ENCODE assay signal across 31 cellular contexts in genomic region chr15:74333093-74333492, GRCh38. TPM values are rescaled to one million over a fixed set of nuclear protein-coding genes. Genes with fewer than 3 reads are reported as not detected.
"Had no signal": no experiment of that assay in that cellular context is flagged by ENCODE, and none has a peak within 500 bp of the region (broad histone marks: within the 10 kb centered on the region; RNA-seq: fewer than 3 reads in every experiment).

No MANE protein-coding gene starts in this region.

- H3K36me3 Mint-ChIP-seq: activated CD4-positive, alpha-beta memory T cell treated with anti-CD3 and anti-CD28 coated beads for 36 hours; activated CD8-positive, alpha-beta memory T cell treated with anti-CD3 and anti-CD28 coated beads, Interleukin-2, amount 10 ng/mL, durations not matched to agents 7 days and 5 days; activated naive CD4-positive, alpha-beta T cell treated with anti-CD3 and anti-CD28 coated beads, Interleukin-2, amount 50 U/mL, for 24 hours had no signal

- H3K27ac ChIP-seq: body of pancreas, colonic mucosa, epithelial cell of prostate had no signal

- H3K9me3 ChIP-seq: body of pancreas, colonic mucosa had no signal

- H3K27me3 Mint-ChIP-seq: activated CD4-positive, alpha-beta memory T cell treated with anti-CD3 and anti-CD28 coated beads for 36 hours; activated CD4-positive, alpha-beta T cell treated with anti-CD3 and anti-CD28 coated beads for 36 hours; activated CD4-positive, alpha-beta T cell treated with anti-CD3 and anti-CD28 coated beads, Interleukin-2, amount 10 ng/mL, durations not matched to agents 24 days and 14 days; activated naive CD4-positive, alpha-beta T cell treated with anti-CD3 and anti-CD28 coated beads, Interleukin-2, amount 50 U/mL, for 24 hours had no signal

- H3K27ac Mint-ChIP-seq: activated CD4-positive, alpha-beta memory T cell treated with anti-CD3 and anti-CD28 coated beads for 36 hours; activated CD4-positive, alpha-beta T cell treated with anti-CD3 and anti-CD28 coated beads for 36 hours; activated CD4-positive, alpha-beta T cell treated with anti-CD3 and anti-CD28 coated beads, Interleukin-2, amount 10 ng/mL, durations not matched to agents 24 days and 14 days; activated CD8-positive, alpha-beta memory T cell treated with anti-CD3 and anti-CD28 coated beads, Interleukin-2, amount 10 ng/mL, durations not matched to agents 7 days and 5 days; activated CD8-positive, alpha-beta T cell treated with anti-CD3 and anti-CD28 coated beads, Interleukin-2, amount 10 ng/mL, durations not matched to agents 7 days and 5 days; activated naive CD4-positive, alpha-beta T cell treated with anti-CD3 and anti-CD28 coated beads for 36 hours; activated naive CD4-positive, alpha-beta T cell treated with anti-CD3 and anti-CD28 coated beads, Interleukin-2, amount 50 U/mL, for 24 hours; activated T-helper 1 cell treated with anti-CD3 and anti-CD28 coated beads, Interleukin-12 subunit alpha, Interleukin-12 subunit beta, Interleukin-2, Interleukin-4 antibody, amounts not matched to agents 30 ng/mL and 10 ng/mL and 1 ng/mL, durations not matched to agents 14 hours and 24 hours and 36 hours; activated T-helper 2 cell treated with anti-CD3 and anti-CD28 coated beads, Interferon-gamma antibody, Interleukin-2, Interleukin-4, amounts not matched to agents 10 μg/mL and 5 μg/mL and 100 μg/mL, durations not matched to agents 14 hours and 24 hours and 36 hours; T-helper 17 cell; T-helper 2 cell treated with Interferon-gamma antibody and Interleukin-4, amounts not matched to agents 5 μg/mL and 100 μg/mL, for 36 hours had no signal

- ATAC-seq: activated CD4-positive, alpha-beta T cell treated with anti-CD3 and anti-CD28 coated beads for 36 hours; activated CD8-positive, alpha-beta memory T cell treated with anti-CD3 and anti-CD28 coated beads, Interleukin-2, amount 10 ng/mL, durations not matched to agents 7 days and 5 days; activated CD8-positive, alpha-beta T cell treated with anti-CD3 and anti-CD28 coated beads, Interleukin-2, amount 10 ng/mL, durations not matched to agents 7 days and 5 days; body of pancreas; T-helper 17 cell had no signal

- H3K4me3 Mint-ChIP-seq: activated CD4-positive, alpha-beta memory T cell treated with anti-CD3 and anti-CD28 coated beads for 36 hours; activated CD4-positive, alpha-beta T cell treated with anti-CD3 and anti-CD28 coated beads for 36 hours; activated CD4-positive, alpha-beta T cell treated with anti-CD3 and anti-CD28 coated beads, Interleukin-2, amount 10 ng/mL, durations not matched to agents 24 days and 14 days; activated CD8-positive, alpha-beta memory T cell treated with anti-CD3 and anti-CD28 coated beads, Interleukin-2, amount 10 ng/mL, durations not matched to agents 7 days and 5 days; activated CD8-positive, alpha-beta T cell treated with anti-CD3 and anti-CD28 coated beads, Interleukin-2, amount 10 ng/mL, durations not matched to agents 7 days and 5 days; activated naive CD4-positive, alpha-beta T cell treated with anti-CD3 and anti-CD28 coated beads for 36 hours; activated naive CD4-positive, alpha-beta T cell treated with anti-CD3 and anti-CD28 coated beads, Interleukin-2, amount 50 U/mL, for 24 hours; activated T-helper 1 cell treated with anti-CD3 and anti-CD28 coated beads, Interleukin-12 subunit alpha, Interleukin-12 subunit beta, Interleukin-2, Interleukin-4 antibody, amounts not matched to agents 30 ng/mL and 10 ng/mL and 1 ng/mL, durations not matched to agents 14 hours and 24 hours and 36 hours; T-helper 17 cell; T-helper 2 cell treated with Interferon-gamma antibody and Interleukin-4, amounts not matched to agents 5 μg/mL and 100 μg/mL, for 36 hours had no signal

- H3K4me3 ChIP-seq: body of pancreas, colonic mucosa had no signal

- H3K4me1 ChIP-seq: body of pancreas, colonic mucosa had no signal

- H3K36me3 ChIP-seq: colonic mucosa had no signal

- DNase-seq: activated CD4-positive, alpha-beta memory T cell treated with anti-CD3 and anti-CD28 coated beads for 36 hours; activated CD4-positive, alpha-beta T cell treated with anti-CD3 and anti-CD28 coated beads for 36 hours; activated CD4-positive, alpha-beta T cell treated with anti-CD3 and anti-CD28 coated beads, Interleukin-2, amount 10 ng/mL, durations not matched to agents 24 days and 14 days; activated CD4-positive, CD25-positive, alpha-beta regulatory T cell; activated CD4-positive, CD25-positive, alpha-beta regulatory T cell treated with anti-CD3 and anti-CD28 coated beads, Interleukin-2, amount 50 U/mL, for 72 hours; activated CD8-positive, alpha-beta memory T cell treated with anti-CD3 and anti-CD28 coated beads, Interleukin-2, amount 10 ng/mL, durations not matched to agents 7 days and 5 days; activated CD8-positive, alpha-beta memory T cell treated with anti-CD3 and anti-CD28 coated beads, Interleukin-2, amount 50 U/mL, for 4 hours; activated CD8-positive, alpha-beta T cell treated with anti-CD3 and anti-CD28 coated beads, Interleukin-2, amount 10 ng/mL, durations not matched to agents 7 days and 5 days; activated effector memory CD4-positive, alpha-beta T cell treated with anti-CD3 and anti-CD28 coated beads, Interleukin-2, amount 50 U/mL, for 16 hours; activated naive CD4-positive, alpha-beta T cell treated with anti-CD3 and anti-CD28 coated beads for 36 hours; activated T-cell treated with anti-CD3 and anti-CD28 coated beads, Interleukin-2, amount 50 U/mL, for 1 hour; activated T-cell treated with anti-CD3 and anti-CD28 coated beads, Interleukin-2, amount 50 U/mL, for 48 hours; amniotic stem cell; anterior cingulate cortex; body of pancreas; caudate nucleus; colonic mucosa; effector CD8-positive, alpha-beta T cell; foreskin fibroblast; head of caudate nucleus; T-helper 1 cell; T-helper 17 cell; T1000 had no signal

- H3K27me3 ChIP-seq: body of pancreas, colonic mucosa had no signal

- H3K9me3 Mint-ChIP-seq: activated CD4-positive, alpha-beta memory T cell treated with anti-CD3 and anti-CD28 coated beads for 36 hours; activated CD4-positive, alpha-beta T cell treated with anti-CD3 and anti-CD28 coated beads, Interleukin-2, amount 10 ng/mL, durations not matched to agents 24 days and 14 days; activated naive CD4-positive, alpha-beta T cell treated with anti-CD3 and anti-CD28 coated beads for 36 hours; activated naive CD4-positive, alpha-beta T cell treated with anti-CD3 and anti-CD28 coated beads, Interleukin-2, amount 50 U/mL, for 24 hours; activated T-helper 1 cell treated with anti-CD3 and anti-CD28 coated beads, Interleukin-12 subunit alpha, Interleukin-12 subunit beta, Interleukin-2, Interleukin-4 antibody, amounts not matched to agents 30 ng/mL and 10 ng/mL and 1 ng/mL, durations not matched to agents 14 hours and 24 hours and 36 hours; activated T-helper 2 cell treated with anti-CD3 and anti-CD28 coated beads, Interferon-gamma antibody, Interleukin-2, Interleukin-4, amounts not matched to agents 10 μg/mL and 5 μg/mL and 100 μg/mL, durations not matched to agents 14 hours and 24 hours and 36 hours; T-helper 2 cell treated with Interferon-gamma antibody and Interleukin-4, amounts not matched to agents 5 μg/mL and 100 μg/mL, for 36 hours had no signal

RNA-seq across cellular contexts. Expression of gene CYP11A1, which starts 34.4 kb away (rescaled TPM):
- total RNA-seq: activated CD4-positive, alpha-beta T cell treated with anti-CD3 and anti-CD28 coated beads for 36 hours; activated CD4-positive, alpha-beta T cell treated with anti-CD3 and anti-CD28 coated beads, Interleukin-2, amount 10 ng/mL, durations not matched to agents 24 days and 14 days; activated CD8-positive, alpha-beta T cell treated with anti-CD3 and anti-CD28 coated beads, Interleukin-2, amount 10 ng/mL, durations not matched to agents 7 days and 5 days; activated naive CD4-positive, alpha-beta T cell treated with anti-CD3 and anti-CD28 coated beads for 36 hours; activated T-helper 1 cell treated with anti-CD3 and anti-CD28 coated beads, Interleukin-12 subunit alpha, Interleukin-12 subunit beta, Interleukin-2, Interleukin-4 antibody, amounts not matched to agents 30 ng/mL and 10 ng/mL and 1 ng/mL, durations not matched to agents 14 hours and 24 hours and 36 hours; activated T-helper 2 cell treated with anti-CD3 and anti-CD28 coated beads, Interferon-gamma antibody, Interleukin-2, Interleukin-4, amounts not matched to agents 10 μg/mL and 5 μg/mL and 100 μg/mL, durations not matched to agents 14 hours and 24 hours and 36 hours; dermis microvascular lymphatic vessel endothelial cell; endothelial cell of umbilical vein; frontal cortex; T-helper 17 cell had no signal
